Comparison of ENCODE assay signal across 29 cellular contexts in the genomic region with DNA sequence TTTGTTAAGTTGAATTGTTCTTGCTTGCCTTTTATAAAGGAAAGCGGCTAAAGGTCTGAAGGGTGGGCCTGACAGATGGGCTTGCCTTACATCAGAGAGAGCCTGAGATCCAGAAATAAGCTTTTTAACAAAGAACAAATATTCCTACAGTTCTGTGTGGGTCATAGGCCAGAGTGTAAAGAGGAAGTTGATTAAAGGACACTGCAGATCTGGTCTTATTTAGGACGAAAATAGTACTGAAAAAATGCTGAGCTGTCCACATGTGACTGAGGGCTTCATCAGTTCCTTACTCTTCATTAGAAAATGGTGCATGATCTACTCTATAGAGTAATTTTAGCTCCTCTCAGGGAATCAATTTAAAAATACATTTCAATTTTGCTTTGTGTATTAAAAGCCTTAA.
DNase-seq lines count a peak whose midpoint lies in the region; ATAC-seq, FAIRE-seq and TF ChIP-seq lines count a peak whose summit lies in the region.
"Had no signal": no experiment of that assay in that cellular context is flagged by ENCODE, and none has a peak within 500 bp of the region (broad histone marks: within the 10 kb centered on the region; RNA-seq: fewer than 3 reads in every experiment).

No MANE protein-coding gene starts in this region.

- intact Hi-C loops in HepG2 (cut with micrococcal nuclease; ENCODE audit: unreplicated experiment), result no loop called here
- intact Hi-C loops in upper lobe of right lung (cut with DNase I), result no loop called here
- intact Hi-C loops in CD4-positive, alpha-beta T cell (cut with DNase I, micrococcal nuclease), result no loop called here

- TF ChIP-seq RAD21 in liver (IDR thresholded peaks at IDR 0.05) (no peak), HepG2 (CRISPR knock-in tag; IDR thresholded peaks at IDR 0.05) (no peak)

- TF ChIP-seq EP300 in HepG2 (IDR thresholded peaks at IDR 0.05; ENCODE audit: low read depth in 2 of 2, low read length in 2 of 2), result no peak
- TF ChIP-seq EP300 in HepG2 (CRISPR knock-in tag; IDR thresholded peaks at IDR 0.05; ENCODE audit: borderline replicate concordance), result no peak

- H4K20me1 ChIP-seq in HepG2 (ENCODE audit: insufficient read depth, low read length), result no peaks in the 10 kb centered on the region

- no peak overlapping the region for H3K27ac ChIP-seq in liver (ENCODE audit: low read depth in 1 of 2, low read length in 2 of 2)
- H3K27ac ChIP-seq in HepG2 (ENCODE audit: extremely low read length, insufficient read depth, low read length), result no peak overlapping the region
- H3K27ac ChIP-seq in upper lobe of right lung, result no peak overlapping the region
- H3K27ac ChIP-seq in CD4-positive, alpha-beta T cell (ENCODE audit: low read depth, low read length), result no peak overlapping the region
- H3K27ac ChIP-seq: gastrocnemius medialis, hepatocyte, parathyroid adenoma, thyroid gland had no signal

- no peaks in the 10 kb centered on the region for H3K36me3 Mint-ChIP-seq in stimulated activated effector memory CD8-positive, alpha-beta T cell treated with anti-CD3 and anti-CD28 coated beads, Interleukin-12 subunit alpha, Interleukin-12 subunit beta, amount 100 ng/mL, for 72 hours
- no peaks in the 10 kb centered on the region for H3K36me3 Mint-ChIP-seq in CD4-positive, alpha-beta T cell (ENCODE audit: low read depth)

- H3K4me3 ChIP-seq in liver (ENCODE audit: low read depth in 1 of 3, low read length in 3 of 3), result no peak overlapping the region
- no peak overlapping the region for H3K4me3 ChIP-seq in HepG2 (replicated peaks in 1 of 3; ENCODE audit: insufficient read depth in 1 of 3, low read depth in 2 of 3, low read length in 3 of 3)
- H3K4me3 ChIP-seq in upper lobe of right lung, result no peak overlapping the region
- H3K4me3 ChIP-seq: gastrocnemius medialis, hepatocyte, thyroid gland had no signal

- no peak for TF ChIP-seq POLR2A in HepG2 (IDR thresholded peaks at IDR 0.05; ENCODE audit: insufficient read depth in 1 of 2, low read depth in 2 of 2, low read length in 2 of 2)

- H3K4me1 ChIP-seq in liver (ENCODE audit: control insufficient read depth in 4 of 4, insufficient read depth in 4 of 4, low read length in 3 of 4) (no peaks in the 10 kb centered on the region), HepG2 (ENCODE audit: insufficient read depth, low read length) (no peaks in the 10 kb centered on the region), upper lobe of right lung (no peaks in the 10 kb centered on the region)
- H3K4me1 ChIP-seq: gastrocnemius medialis, parathyroid adenoma, thyroid gland had no signal

- POLR2A ChIA-PET in HepG2 (lab: Yijun Ruan, JAX), result no interaction called here
- POLR2A ChIA-PET in CD4-positive, alpha-beta T cell (lab: Charles Lee), result no interaction called here

- H3K27ac Mint-ChIP-seq in stimulated activated effector memory CD8-positive, alpha-beta T cell treated with anti-CD3 and anti-CD28 coated beads, Interleukin-12 subunit alpha, Interleukin-12 subunit beta, amount 100 ng/mL, for 72 hours, result no peak overlapping the region
- no peak overlapping the region for H3K27ac Mint-ChIP-seq in CD4-positive, alpha-beta T cell
- H3K27ac Mint-ChIP-seq: activated CD4-positive, alpha-beta T cell treated with anti-CD3 and anti-CD28 coated beads, Interleukin-2, amount 10 ng/mL, durations not matched to agents 7 days and 5 days; activated naive CD8-positive, alpha-beta T cell treated with anti-CD3 and anti-CD28 coated beads, Interleukin-2, amount 10 ng/mL, durations not matched to agents 7 days and 5 days; CD4-positive, alpha-beta memory T cell; nephron progenitor cell; stimulated activated naive CD8-positive, alpha-beta T cell treated with anti-CD3 and anti-CD28 coated beads, Interleukin-15, Interleukin-2, amounts not matched to agents 100 ng/mL and 50 ng/mL, for 24 hours; WTC11 had no signal

- H3K4me3 Mint-ChIP-seq in stimulated activated effector memory CD8-positive, alpha-beta T cell treated with anti-CD3 and anti-CD28 coated beads, Interleukin-12 subunit alpha, Interleukin-12 subunit beta, amount 100 ng/mL, for 72 hours, result no peak overlapping the region
- no peak overlapping the region for H3K4me3 Mint-ChIP-seq in CD4-positive, alpha-beta T cell
- H3K4me3 Mint-ChIP-seq: activated CD4-positive, alpha-beta T cell treated with anti-CD3 and anti-CD28 coated beads, Interleukin-2, amount 10 ng/mL, durations not matched to agents 7 days and 5 days; activated naive CD8-positive, alpha-beta T cell treated with anti-CD3 and anti-CD28 coated beads, Interleukin-2, amount 10 ng/mL, durations not matched to agents 7 days and 5 days; CD4-positive, alpha-beta memory T cell; nephron progenitor cell; stimulated activated naive CD8-positive, alpha-beta T cell treated with anti-CD3 and anti-CD28 coated beads, Interleukin-15, Interleukin-2, amounts not matched to agents 100 ng/mL and 50 ng/mL, for 24 hours; WTC11 had no signal

- H3K9ac ChIP-seq in liver (ENCODE audit: low read depth in 1 of 2, low read length in 2 of 2), result no peak overlapping the region
- H3K9ac ChIP-seq in HepG2 (ENCODE audit: insufficient read depth, low read depth, low read length), result no peak overlapping the region
- H3K9ac ChIP-seq: parathyroid adenoma had no signal

- H3K9me3 ChIP-seq in liver (ENCODE audit: control insufficient read depth in 4 of 4, low read length in 3 of 4) (peaks cover 0 to 4% (median 3%) of the 10 kb centered on the region in 4 donors), HepG2 (ENCODE audit: low read length) (no peaks in the 10 kb centered on the region), upper lobe of right lung (no peaks in the 10 kb centered on the region)
- peaks cover 6% of the 10 kb centered on the region for H3K9me3 ChIP-seq in CD4-positive, alpha-beta T cell (ENCODE audit: control insufficient read depth, low read length)
- H3K9me3 ChIP-seq: gastrocnemius medialis, thyroid gland had no signal

- no peak for DNase-seq in HepG2 (ENCODE audit: low spot score)
- DNase-seq in OCI-M1 (lab: John Stamatoyannopoulos, UW), result peak; percentile 80
- DNase-seq in left lobe of liver (ENCODE audit: low spot score), result no peak
- DNase-seq in upper lobe of right lung, result no peak
- DNase-seq in stimulated activated effector memory CD8-positive, alpha-beta T cell treated with anti-CD3 and anti-CD28 coated beads, Interleukin-12 subunit alpha, Interleukin-12 subunit beta, amount 100 ng/mL, for 72 hours (ENCODE audit: low spot score in 2 of 2), result no peak
- DNase-seq in CD4-positive, alpha-beta T cell, result no peak
- DNase-seq: activated CD4-positive, alpha-beta T cell treated with anti-CD3 and anti-CD28 coated beads, Interleukin-2, amount 10 ng/mL, durations not matched to agents 7 days and 5 days; activated gamma-delta T cell treated with Interleukin-2 at 50 U/mL for 16 hours; activated naive CD8-positive, alpha-beta T cell treated with anti-CD3 and anti-CD28 coated beads, Interleukin-2, amount 10 ng/mL, durations not matched to agents 7 days and 5 days; activated T-cell treated with anti-CD3 and anti-CD28 coated beads, Interleukin-2, amount 50 U/mL, for 48 hours; aorta; CD4-positive, alpha-beta memory T cell; gastrocnemius medialis; GOT3; KBM-7; kidney glomerular epithelial cell; NCI-H1436; nephron progenitor cell; Right ventricle myocardium superior; stimulated activated CD4-positive, alpha-beta T cell treated with anti-CD3 and anti-CD28 coated beads, Interleukin-1b, Interleukin-23, amount 100 ng/mL, for 48 hours; thyroid gland had no signal

- H2AFZ ChIP-seq in HepG2 (ENCODE audit: low read length), result no peak overlapping the region
- H2AFZ ChIP-seq: hepatocyte, parathyroid adenoma had no signal

- BruUV-seq in HepG2 (replicated peaks; lab: Mats Ljungman, UMichigan), result no TSS peak

- H3K9me3 Mint-ChIP-seq in stimulated activated effector memory CD8-positive, alpha-beta T cell treated with anti-CD3 and anti-CD28 coated beads, Interleukin-12 subunit alpha, Interleukin-12 subunit beta, amount 100 ng/mL, for 72 hours, result peaks cover 3% of the 10 kb centered on the region
- H3K9me3 Mint-ChIP-seq in CD4-positive, alpha-beta T cell, result peaks cover 11% of the 10 kb centered on the region

- H3K27me3 ChIP-seq in liver (ENCODE audit: control insufficient read depth in 4 of 4, insufficient read depth in 4 of 4, low read length in 3 of 4) (no peaks in the 10 kb centered on the region), HepG2 (ENCODE audit: control insufficient read depth in 1 of 2, insufficient read depth in 2 of 2, low read length in 2 of 2) (no peaks in the 10 kb centered on the region), upper lobe of right lung (no peaks in the 10 kb centered on the region)
- H3K27me3 ChIP-seq in CD4-positive, alpha-beta T cell (ENCODE audit: control insufficient read depth, insufficient read depth, low read length), result no peaks in the 10 kb centered on the region
- H3K27me3 ChIP-seq: gastrocnemius medialis, hepatocyte, thyroid gland had no signal

- no peaks in the 10 kb centered on the region for H3K4me1 Mint-ChIP-seq in stimulated activated effector memory CD8-positive, alpha-beta T cell treated with anti-CD3 and anti-CD28 coated beads, Interleukin-12 subunit alpha, Interleukin-12 subunit beta, amount 100 ng/mL, for 72 hours
- no peaks in the 10 kb centered on the region for H3K4me1 Mint-ChIP-seq in CD4-positive, alpha-beta T cell (ENCODE audit: low read depth)
- H3K4me1 Mint-ChIP-seq: activated CD4-positive, alpha-beta T cell treated with anti-CD3 and anti-CD28 coated beads, Interleukin-2, amount 10 ng/mL, durations not matched to agents 7 days and 5 days; activated naive CD8-positive, alpha-beta T cell treated with anti-CD3 and anti-CD28 coated beads, Interleukin-2, amount 10 ng/mL, durations not matched to agents 7 days and 5 days; CD4-positive, alpha-beta memory T cell had no signal

- ATAC-seq in HepG2, result no peak
- peak; percentile 42 for ATAC-seq in left lobe of liver
- peak; percentile 39 for ATAC-seq in upper lobe of right lung
- ATAC-seq in HG03196 (IDR thresholded peaks at IDR 0.05; ENCODE audit: unreplicated experiment), result no peak
- no peak for ATAC-seq in stimulated activated effector memory CD8-positive, alpha-beta T cell treated with anti-CD3 and anti-CD28 coated beads, Interleukin-12 subunit alpha, Interleukin-12 subunit beta, amount 100 ng/mL, for 72 hours
- no peak for ATAC-seq in CD4-positive, alpha-beta T cell (ENCODE audit: poor library complexity)
- ATAC-seq: gastrocnemius medialis, WTC11 had no signal

- no peaks in the 10 kb centered on the region for H3K79me2 ChIP-seq in HepG2 (ENCODE audit: insufficient read depth, low read length)
- H3K79me2 ChIP-seq: hepatocyte, parathyroid adenoma had no signal

- no peak for TF ChIP-seq CTCF in liver (IDR thresholded peaks at IDR 0.05; ENCODE audit: low read depth, low read length, missing input control)
- no peak for TF ChIP-seq CTCF in HepG2 (CRISPR knock-in tag; IDR thresholded peaks at IDR 0.05)
- TF ChIP-seq CTCF in upper lobe of right lung (IDR thresholded peaks at IDR 0.05), result no peak
- no peak for TF ChIP-seq CTCF in CD4-positive, alpha-beta T cell (IDR thresholded peaks at IDR 0.05)

- no peak for FAIRE-seq in HepG2 (lab: Jason Lieb, UNC)
- FAIRE-seq: A204.1, HTR-8/SVneo had no signal

- 78% methylated on average over 2 of the region's 2 CpGs for WGBS in liver
- 3% methylated on average over 2 of the region's 2 CpGs for WGBS in HepG2 (ENCODE audit: low lambda C conversion rate)

- in situ Hi-C loops in HepG2 (cut with HindIII; ENCODE audit: extremely low pct_ligation_motif_present, low pct_unique_long_range_greater_than_20kb), result no loop called here

- CTCF ChIA-PET in HepG2 (lab: Yijun Ruan, JAX; ENCODE audit: low intra/inter-chr PET ratio, low total read pairs), result no interaction called here
- CTCF ChIA-PET in CD4-positive, alpha-beta T cell (lab: Charles Lee), result no interaction called here

- H3K4me2 ChIP-seq in HepG2 (ENCODE audit: low read depth, low read length), result no peak overlapping the region
- H3K4me2 ChIP-seq: hepatocyte had no signal

- no peaks in the 10 kb centered on the region for H3K36me3 ChIP-seq in liver (ENCODE audit: control insufficient read depth in 4 of 4, insufficient read depth in 3 of 4, low read depth in 1 of 4, low read length in 3 of 4)
- no peaks in the 10 kb centered on the region for H3K36me3 ChIP-seq in HepG2 (replicated peaks in 1 of 2; ENCODE audit: control insufficient read depth in 1 of 2, insufficient read depth in 2 of 2, low read length in 2 of 2)
- H3K36me3 ChIP-seq in upper lobe of right lung, result no peaks in the 10 kb centered on the region
- H3K36me3 ChIP-seq: gastrocnemius medialis, thyroid gland had no signal

- H3K27me3 Mint-ChIP-seq in CD4-positive, alpha-beta T cell, result no peaks in the 10 kb centered on the region
- H3K27me3 Mint-ChIP-seq: activated CD4-positive, alpha-beta T cell treated with anti-CD3 and anti-CD28 coated beads, Interleukin-2, amount 10 ng/mL, durations not matched to agents 7 days and 5 days; activated naive CD8-positive, alpha-beta T cell treated with anti-CD3 and anti-CD28 coated beads, Interleukin-2, amount 10 ng/mL, durations not matched to agents 7 days and 5 days; stimulated activated naive CD8-positive, alpha-beta T cell treated with anti-CD3 and anti-CD28 coated beads, Interleukin-15, Interleukin-2, amounts not matched to agents 100 ng/mL and 50 ng/mL, for 24 hours had no signal

Comparison
In these comparisons a context has a peak if more than half of its experiments do, and no peak if none do; other contexts are left out.
1. ATAC-seq: peak in left lobe of liver (single experiment) and upper lobe of right lung (single experiment); none in HepG2 (single experiment), HG03196 (single experiment), stimulated activated effector memory CD8-positive, alpha-beta T cell treated with anti-CD3 and anti-CD28 coated beads, Interleukin-12 subunit alpha, Interleukin-12 subunit beta, amount 100 ng/mL, for 72 hours (single experiment) and CD4-positive, alpha-beta T cell (single experiment).